In the genomic region with DNA sequence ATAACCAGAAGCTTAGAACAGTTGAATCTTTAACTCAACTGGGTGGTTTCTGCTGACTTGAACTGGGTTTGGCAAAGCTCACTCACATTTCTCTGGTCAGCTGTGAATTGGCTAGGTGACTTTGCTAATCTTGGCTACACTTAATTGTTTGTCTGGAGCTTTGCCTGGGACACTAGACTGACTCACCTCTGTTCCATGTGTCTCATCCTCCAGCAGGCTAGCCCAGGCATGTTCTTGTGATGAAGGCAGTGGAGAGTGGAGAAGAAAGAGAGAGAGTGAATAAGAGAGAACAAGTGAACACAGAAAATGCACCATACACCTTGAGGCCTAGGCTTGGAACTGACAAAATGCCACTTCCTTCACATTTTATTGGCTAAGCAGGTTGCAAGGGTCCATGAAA, we compare ENCODE assay signal across 12 cellular contexts. TPM values are rescaled to one million over a fixed set of nuclear protein-coding genes. Genes with fewer than 3 reads are reported as not detected.
DNase-seq lines count a peak whose midpoint lies in the region; ATAC-seq and TF ChIP-seq lines count a peak whose summit lies in the region.
"Had no signal": no experiment of that assay in that cellular context is flagged by ENCODE, and none has a peak within 500 bp of the region (broad histone marks: within the 10 kb centered on the region; RNA-seq: fewer than 3 reads in every experiment).

No MANE protein-coding gene starts in this region.

- H3K36me3 Mint-ChIP-seq in osteocyte (ENCODE audit: unreplicated experiment) = peaks cover 7% of the 10 kb centered on the region

- H3K4me1 Mint-ChIP-seq in osteocyte (ENCODE audit: unreplicated experiment) = peaks cover 8% of the 10 kb centered on the region

- H3K4me3 ChIP-seq in choroid plexus epithelial cell (ENCODE audit: low read depth, low read length) (no peak overlapping the region), muscle layer of duodenum (ENCODE audit: low read depth in 1 of 2, low read length in 2 of 2) (no peak overlapping the region)
- H3K4me3 ChIP-seq: spleen had no signal

- DNase-seq in AG20443 (ENCODE audit: low spot score) (peak; percentile 73), LoVo (ENCODE audit: low spot score) (peak; percentile 82), choroid plexus epithelial cell (ENCODE audit: low read depth) (peak; percentile 89), osteocyte (ENCODE audit: extremely low spot score, unreplicated experiment) (no peak), HuH-7.5 (ENCODE audit: low spot score) (no peak), NCI-H526 treated with DMSO at 0.1 percent for 48 hours (lab: John Stamatoyannopoulos, UW) (no peak)
- DNase-seq: activated CD4-positive, CD25-positive, alpha-beta regulatory T cell; NCI-H524 treated with DMSO at 0.1 percent for 48 hours; spleen had no signal

- H3K36me3 ChIP-seq in muscle layer of duodenum (ENCODE audit: control insufficient read depth in 1 of 2, insufficient read depth in 2 of 2, low read length in 2 of 2) = no peaks in the 10 kb centered on the region
- H3K36me3 ChIP-seq: spleen had no signal

- no peaks in the 10 kb centered on the region for H3K27me3 ChIP-seq in muscle layer of duodenum (ENCODE audit: low read depth, low read length)
- H3K27me3 ChIP-seq: spleen had no signal

- ATAC-seq in GM19455 (IDR thresholded peaks at IDR 0.05; ENCODE audit: unreplicated experiment) = no peak

- H3K9me3 ChIP-seq in muscle layer of duodenum (ENCODE audit: control insufficient read depth in 1 of 2, low read length in 2 of 2) = no peaks in the 10 kb centered on the region

- peaks cover 0 to 13% of the 10 kb centered on the region in 2 donors for H3K4me1 ChIP-seq in muscle layer of duodenum (ENCODE audit: control insufficient read depth in 1 of 2, insufficient read depth in 2 of 2, low read length in 2 of 2)
- H3K4me1 ChIP-seq: spleen had no signal

- TF ChIP-seq CTCF in choroid plexus epithelial cell (conservative IDR thresholded peaks at IDR 0.05; ENCODE audit: low read depth, low read length) (no peak), osteocyte (IDR thresholded peaks at IDR 0.05) (no peak)

- no peaks in the 10 kb centered on the region for H3K27me3 Mint-ChIP-seq in osteocyte (ENCODE audit: unreplicated experiment)

- no peak overlapping the region for H3K27ac Mint-ChIP-seq in osteocyte (ENCODE audit: unreplicated experiment)

- H3K4me3 Mint-ChIP-seq in osteocyte (ENCODE audit: unreplicated experiment) = no peak overlapping the region

- peaks cover 10% of the 10 kb centered on the region for H3K9me3 Mint-ChIP-seq in osteocyte (ENCODE audit: unreplicated experiment)

- H3K27ac ChIP-seq in muscle layer of duodenum (ENCODE audit: low read length) = peak overlapping the region; percentile 40
- H3K27ac ChIP-seq: spleen had no signal

RNA-seq across cellular contexts. Expression of gene SPATA31D1, which starts 32.6 kb away (rescaled TPM):
- not detected in 2 replicates for total RNA-seq in osteocyte
- total RNA-seq: spleen, subcutaneous adipose tissue had no signal

Comparison
In these comparisons a context has a peak if more than half of its experiments do, and no peak if none do; other contexts are left out.
1. DNase-seq: peak in AG20443 (single experiment), LoVo (single experiment) and choroid plexus epithelial cell (single experiment); none in osteocyte (single experiment), HuH-7.5 (single experiment) and NCI-H526 treated with DMSO at 0.1 percent for 48 hours (single experiment).